In the genomic region with DNA sequence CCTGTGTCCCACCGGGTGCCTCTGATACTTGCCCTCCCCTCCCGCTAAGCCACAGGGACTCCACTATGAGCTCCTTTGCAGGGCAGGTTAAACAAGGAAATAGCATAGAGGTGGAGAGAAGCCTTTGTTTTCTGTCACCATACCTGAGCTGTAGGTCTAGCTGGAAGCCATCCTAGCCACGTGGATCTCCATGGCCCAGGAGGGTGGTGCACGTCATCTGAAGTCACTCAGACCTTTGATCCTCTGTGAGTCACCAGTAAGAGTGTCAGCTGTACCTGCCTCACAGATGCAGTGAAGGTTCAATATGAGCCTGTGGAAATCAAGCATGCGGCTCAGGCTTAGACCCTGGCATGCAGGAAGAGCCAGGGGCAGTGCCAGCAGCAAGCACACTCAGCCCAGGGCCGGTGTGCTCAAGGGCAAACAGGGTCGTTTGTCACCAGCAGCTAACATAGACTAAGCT, we compare ENCODE assay signal across 15 cellular contexts. TPM values are rescaled to one million over a fixed set of nuclear protein-coding genes. Genes with fewer than 3 reads are reported as not detected.
A peak's percentile ranks its signal among the peaks of the same experiment; 100 is the strongest.
DNase-seq lines count a peak whose midpoint lies in the region; ATAC-seq, FAIRE-seq and TF ChIP-seq lines count a peak whose summit lies in the region.
"Had no signal": no experiment of that assay in that cellular context is flagged by ENCODE, and none has a peak within 500 bp of the region (broad histone marks: within the 10 kb centered on the region; RNA-seq: fewer than 3 reads in every experiment).

No MANE protein-coding gene starts in this region.

- peaks cover 1 to 3% of the 10 kb centered on the region in 2 donors for H3K9me3 ChIP-seq in esophagus (ENCODE audit: control insufficient read depth in 2 of 2, insufficient read depth in 1 of 2, low read depth in 1 of 2, low read length in 1 of 2)
- H3K9me3 ChIP-seq in small intestine (ENCODE audit: control insufficient read depth, low read depth) = no peaks in the 10 kb centered on the region
- H3K9me3 ChIP-seq: neutrophil, SJCRH30 had no signal

- ATAC-seq in Right ventricle myocardium inferior = peak; percentile 76
- ATAC-seq: stimulated activated naive B cell treated with anti-CD40 and anti-IgM and Interleukin-4, amounts not matched to agents 10 μg/mL and 1 μg/mL and 100 μg/mL, for 72 hours had no signal

- DNase-seq in Right ventricle myocardium inferior (ENCODE audit: missing footprints) (no peak), cardiac septum (ENCODE audit: low spot score) (no peak), NCI-H2196 (lab: John Stamatoyannopoulos, UW; ENCODE audit: unreplicated experiment) (peak; percentile 45), small intestine (peak; percentile 98), AG08395 (ENCODE audit: low spot score) (no peak), SW 1271 (lab: John Stamatoyannopoulos, UW) (no peak), GM13976 (ENCODE audit: low spot score) (no peak)
- DNase-seq: activated effector memory CD4-positive, alpha-beta T cell treated with Interleukin-2 at 50 U/mL for 16 hours; CD4-positive, alpha-beta T cell; stimulated activated naive B cell treated with anti-CD40 and anti-IgM and Interleukin-4, amounts not matched to agents 10 μg/mL and 1 μg/mL and 100 μg/mL, for 72 hours had no signal

- H3K27me3 ChIP-seq in esophagus (ENCODE audit: control insufficient read depth in 1 of 2, insufficient read depth in 2 of 2, low read length in 2 of 2) (no peaks in the 10 kb centered on the region), small intestine (ENCODE audit: control insufficient read depth in 2 of 2, insufficient read depth in 2 of 2, low read length in 2 of 2) (no peaks in the 10 kb centered on the region)
- H3K27me3 ChIP-seq: SJCRH30 had no signal

- in situ Hi-C loops in GM13976 (cut with MboI; ENCODE audit: low sequenced_read_pairs, unreplicated experiment) = no loop called here

- peaks cover 2 to 16% of the 10 kb centered on the region in 2 donors for H3K36me3 ChIP-seq in esophagus (ENCODE audit: control insufficient read depth in 2 of 2, insufficient read depth in 2 of 2, low read length in 1 of 2)
- peaks cover 0 to 4% of the 10 kb centered on the region in 2 donors for H3K36me3 ChIP-seq in small intestine (ENCODE audit: control insufficient read depth in 2 of 2, insufficient read depth in 2 of 2, low read length in 2 of 2)
- H3K36me3 ChIP-seq: neutrophil had no signal

- intact Hi-C loops in Right ventricle myocardium inferior (cut with DNase I) = no loop called here
- intact Hi-C loops in cardiac septum (cut with DNase I) = no loop called here

- no peak for FAIRE-seq in small intestine (lab: Jason Lieb, UNC)
- FAIRE-seq: keratinocyte had no signal

- no peak overlapping the region for H3K4me3 ChIP-seq in esophagus (ENCODE audit: low read depth in 1 of 2, low read length in 2 of 2)
- no peak overlapping the region for H3K4me3 ChIP-seq in small intestine (ENCODE audit: low read depth in 1 of 2, low read length in 2 of 2)
- H3K4me3 ChIP-seq: SJCRH30 had no signal

- WGBS in esophagus, 2 donors = 49 to 50% methylated on average over 7 of the region's 7 CpGs
- 10 to 50% (median 26%) methylated on average over 7 of the region's 7 CpGs for WGBS in small intestine, 3 donors

- H3K4me1 ChIP-seq in esophagus (ENCODE audit: control insufficient read depth in 2 of 2, insufficient read depth in 2 of 2, low read length in 1 of 2) (peaks cover 5 to 15% of the 10 kb centered on the region in 2 donors), small intestine (ENCODE audit: control insufficient read depth in 2 of 2, insufficient read depth in 1 of 2, low read depth in 1 of 2, low read length in 1 of 2) (peaks cover 0 to 3% of the 10 kb centered on the region in 2 donors)
- H3K4me1 ChIP-seq: SJCRH30 had no signal

- H3K27ac ChIP-seq in esophagus (ENCODE audit: low read depth in 2 of 2, low read length in 1 of 2) (peak overlapping the region; percentile 39 to 66), small intestine (ENCODE audit: low read depth in 1 of 2, low read length in 1 of 2) (peak overlapping the region; percentile 69 to 84)
- H3K27ac ChIP-seq: KMS-11, neutrophil, SJCRH30 had no signal

- no peak for TF ChIP-seq CTCF in GM13976 (IDR thresholded peaks at IDR 0.05; ENCODE audit: borderline replicate concordance, control extremely low read depth, extremely low read depth, insufficient read depth, missing control alignments)

RNA-seq across cellular contexts. Expression of a gene that starts 55.1 kb away (rescaled TPM):
- total RNA-seq in Right ventricle myocardium inferior = 84.8 TPM
- total RNA-seq in cardiac septum = 53.7 TPM
- 10 to 100 TPM; 63.6 to 79.5 TPM for polyA plus RNA-seq in esophagus
- polyA plus RNA-seq in small intestine = 100 to 1,000 TPM; 295 to 435 (median 381) TPM
- total RNA-seq: CD4-positive, alpha-beta T cell had no signal

Comparison
In these comparisons a context has a peak if more than half of its experiments do, and no peak if none do; other contexts are left out.
1. DNase-seq: peak in NCI-H2196 (single experiment) and small intestine (single experiment); none in Right ventricle myocardium inferior (single experiment), cardiac septum (single experiment), AG08395 (single experiment), SW 1271 (0 of 2) and GM13976 (single experiment).